8 cellular contexts compared by ENCODE assay signal in the genomic region with DNA sequence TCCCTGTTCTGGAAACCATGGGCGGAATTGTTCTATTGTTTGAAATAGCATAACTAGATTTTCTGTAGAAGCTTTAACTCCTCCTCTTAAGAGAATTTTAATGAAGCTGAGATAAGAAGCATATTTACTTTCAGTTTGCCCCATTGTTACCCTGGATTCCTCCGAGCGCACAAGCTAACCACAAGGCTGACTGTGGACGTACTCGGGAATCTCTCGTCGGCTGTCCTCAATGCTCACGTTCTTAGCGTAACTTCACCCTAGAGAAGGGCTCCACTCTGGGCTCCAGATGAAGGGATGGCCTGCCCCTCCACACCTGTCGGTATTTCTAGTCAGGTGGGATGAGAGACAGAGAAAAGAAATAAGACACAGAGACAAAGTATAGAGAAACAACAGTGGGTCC.
A peak's percentile ranks its signal among the peaks of the same experiment; 100 is the strongest.
DNase-seq lines count a peak whose midpoint lies in the region; ATAC-seq, FAIRE-seq and TF ChIP-seq lines count a peak whose summit lies in the region.
"Not testable (repeated sequence)": the region's sequence is repeated elsewhere in the genome, so short reads cannot be mapped to it uniquely, and the experiment has no call there.

No MANE protein-coding gene starts in this region.

- CTCF ChIA-PET in T-cell (lab: Charles Lee); activated CD4-positive, alpha-beta T cell treated with anti-CD3 and anti-CD28 coated beads, Interleukin-2, amount 10 ng/mL, durations not matched to agents 7 days and 5 days (lab: Charles Lee); activated naive CD4-positive, alpha-beta T cell treated with anti-CD3 and anti-CD28 coated beads, Interleukin-2, amount 10 ng/mL, durations not matched to agents 7 days and 5 days (lab: Charles Lee): not testable (repeated sequence)

- peaks cover 4 to 14% (median 7%) of the 10 kb centered on the region in 3 donors for H3K4me1 Mint-ChIP-seq in T-cell
- peaks cover 12% of the 10 kb centered on the region for H3K4me1 Mint-ChIP-seq in activated CD4-positive, alpha-beta T cell treated with anti-CD3 and anti-CD28 coated beads, Interleukin-2, amount 10 ng/mL, durations not matched to agents 7 days and 5 days
- peaks cover 12% of the 10 kb centered on the region for H3K4me1 Mint-ChIP-seq in activated naive CD4-positive, alpha-beta T cell treated with anti-CD3 and anti-CD28 coated beads, Interleukin-2, amount 10 ng/mL, durations not matched to agents 7 days and 5 days

- intact Hi-C loops in breast epithelium (cut with DNase I; ENCODE audit: low total_unique reads): not testable (repeated sequence)

- H3K27me3 Mint-ChIP-seq in T-cell: peaks cover 22 to 23% of the 10 kb centered on the region in 2 donors
- H3K27me3 Mint-ChIP-seq in activated CD4-positive, alpha-beta T cell treated with anti-CD3 and anti-CD28 coated beads, Interleukin-2, amount 10 ng/mL, durations not matched to agents 7 days and 5 days: peaks cover 30% of the 10 kb centered on the region
- H3K27me3 Mint-ChIP-seq in activated naive CD4-positive, alpha-beta T cell treated with anti-CD3 and anti-CD28 coated beads, Interleukin-2, amount 10 ng/mL, durations not matched to agents 7 days and 5 days: peaks cover 34% of the 10 kb centered on the region

- H3K36me3 ChIP-seq in BLaER1; breast epithelium; small intestine (ENCODE audit: control insufficient read depth in 2 of 2, insufficient read depth in 2 of 2, low read length in 2 of 2): not testable (repeated sequence)

- not testable (repeated sequence) for H3K36me3 Mint-ChIP-seq in T-cell; activated CD4-positive, alpha-beta T cell treated with anti-CD3 and anti-CD28 coated beads, Interleukin-2, amount 10 ng/mL, durations not matched to agents 7 days and 5 days (ENCODE audit: low read depth); activated naive CD4-positive, alpha-beta T cell treated with anti-CD3 and anti-CD28 coated beads, Interleukin-2, amount 10 ng/mL, durations not matched to agents 7 days and 5 days

- H3K4me3 ChIP-seq in BLaER1; small intestine (ENCODE audit: low read depth in 1 of 2, low read length in 2 of 2): not testable (repeated sequence)
- H3K4me3 ChIP-seq in breast epithelium: peak overlapping the region in 2 of 3 donors; percentile 28 to 54

- H3K27ac ChIP-seq in BLaER1; breast epithelium; small intestine (ENCODE audit: low read depth in 1 of 2, low read length in 1 of 2): not testable (repeated sequence)

- H3K4me1 ChIP-seq in BLaER1; breast epithelium; small intestine (ENCODE audit: control insufficient read depth in 2 of 2, insufficient read depth in 1 of 2, low read depth in 1 of 2, low read length in 1 of 2): not testable (repeated sequence)

- not testable (repeated sequence) for H3K9ac ChIP-seq in BLaER1

- peak; percentile 45 for DNase-seq in Daoy (ENCODE audit: low read depth)
- DNase-seq in T-cell: peak in 1 of 34 experiments; percentile 2
- peak; percentile 11 for DNase-seq in activated CD4-positive, alpha-beta T cell treated with anti-CD3 and anti-CD28 coated beads, Interleukin-2, amount 10 ng/mL, durations not matched to agents 7 days and 5 days
- not testable (repeated sequence) for DNase-seq in activated naive CD4-positive, alpha-beta T cell treated with anti-CD3 and anti-CD28 coated beads, Interleukin-2, amount 10 ng/mL, durations not matched to agents 7 days and 5 days; breast epithelium (ENCODE audit: low spot score in 2 of 2)
- DNase-seq in iris pigment epithelial cell (ENCODE audit: low read depth): peak; percentile 3
- DNase-seq in small intestine: peak; percentile 51

- ATAC-seq in T-cell (replicated peaks in 1 of 4): not testable (repeated sequence)

- not testable (repeated sequence) for TF ChIP-seq POLR2A in breast epithelium (IDR thresholded peaks at IDR 0.05)

- 6 to 51% (median 22%) methylated on average over 10 of the region's 10 CpGs for WGBS in small intestine, 3 donors

- peak overlapping the region in 2 of 3 donors; percentile 7 to 73 for H3K4me3 Mint-ChIP-seq in T-cell
- H3K4me3 Mint-ChIP-seq in activated CD4-positive, alpha-beta T cell treated with anti-CD3 and anti-CD28 coated beads, Interleukin-2, amount 10 ng/mL, durations not matched to agents 7 days and 5 days: peak overlapping the region; percentile 54
- H3K4me3 Mint-ChIP-seq in activated naive CD4-positive, alpha-beta T cell treated with anti-CD3 and anti-CD28 coated beads, Interleukin-2, amount 10 ng/mL, durations not matched to agents 7 days and 5 days: peak overlapping the region; percentile 50

- not testable (repeated sequence) for H3K9me3 ChIP-seq in BLaER1; breast epithelium; small intestine (ENCODE audit: control insufficient read depth, low read depth)

- not testable (repeated sequence) for TF ChIP-seq CTCF in breast epithelium (IDR thresholded peaks at IDR 0.05)

- H3K27ac Mint-ChIP-seq in T-cell; activated CD4-positive, alpha-beta T cell treated with anti-CD3 and anti-CD28 coated beads, Interleukin-2, amount 10 ng/mL, durations not matched to agents 7 days and 5 days; activated naive CD4-positive, alpha-beta T cell treated with anti-CD3 and anti-CD28 coated beads, Interleukin-2, amount 10 ng/mL, durations not matched to agents 7 days and 5 days: not testable (repeated sequence)

- POLR2A ChIA-PET in T-cell (lab: Charles Lee); activated CD4-positive, alpha-beta T cell treated with anti-CD3 and anti-CD28 coated beads, Interleukin-2, amount 10 ng/mL, durations not matched to agents 7 days and 5 days (lab: Charles Lee): not testable (repeated sequence)

- H3K9me3 Mint-ChIP-seq in T-cell; activated CD4-positive, alpha-beta T cell treated with anti-CD3 and anti-CD28 coated beads, Interleukin-2, amount 10 ng/mL, durations not matched to agents 7 days and 5 days; activated naive CD4-positive, alpha-beta T cell treated with anti-CD3 and anti-CD28 coated beads, Interleukin-2, amount 10 ng/mL, durations not matched to agents 7 days and 5 days: not testable (repeated sequence)

- FAIRE-seq in small intestine (lab: Jason Lieb, UNC): not testable (repeated sequence)

- H3K27me3 ChIP-seq in BLaER1; breast epithelium; small intestine (ENCODE audit: control insufficient read depth in 2 of 2, insufficient read depth in 2 of 2, low read length in 2 of 2): not testable (repeated sequence)

- 0 out of 2 replicates have a peak overlapping the region, but pooled peaks have one; percentile 19 for H3K4me2 ChIP-seq in BLaER1

- H4K20me1 ChIP-seq in BLaER1: not testable (repeated sequence)
